20 cellular contexts compared by ENCODE assay signal in genomic region chr13:35389535-35389934, GRCh38.
"Had no signal": no experiment of that assay in that cellular context is flagged by ENCODE, and none has a peak within 500 bp of the region (broad histone marks: within the 10 kb centered on the region; RNA-seq: fewer than 3 reads in every experiment).

No MANE protein-coding gene starts in this region.

- H3K36me3 ChIP-seq: adrenal gland, esophagus squamous epithelium, left lung, lower lobe of right lung, neural progenitor cell, spleen, transverse colon had no signal

- DNase-seq: activated CD4-positive, alpha-beta T cell treated with anti-CD3 and anti-CD28 coated beads for 4 hours; activated CD4-positive, alpha-beta T cell treated with anti-CD3 and anti-CD28 coated beads, Interleukin-2, amount 50 U/mL, for 4 hours; activated effector memory CD4-positive, alpha-beta T cell treated with Interleukin-2 at 50 U/mL for 16 hours; activated naive CD4-positive, alpha-beta T cell treated with Interleukin-2 at 50 U/mL for 16 hours; activated T-cell treated with anti-CD3 and anti-CD28 coated beads for 4 hours; adrenal gland; aorta; body of pancreas; effector CD4-positive, alpha-beta T cell; esophagus squamous epithelium; left lung; lower lobe of right lung; natural killer cell; spleen; stimulated activated CD4-positive, alpha-beta T cell treated with anti-CD3 and anti-CD28 coated beads, Interleukin-2, amount 100 ng/mL, for 48 hours; stimulated activated naive CD4-positive, alpha-beta T cell treated with Interleukin-2 at 50 U/mL for 16 hours; testis; transverse colon had no signal

- H3K4me1 ChIP-seq: body of pancreas, esophagus squamous epithelium, left lung, lower lobe of right lung, spleen, testis had no signal

- H3K4me2 ChIP-seq: neural progenitor cell had no signal

- H2AFZ ChIP-seq: neural progenitor cell had no signal

- H3K27me3 ChIP-seq: adrenal gland, body of pancreas, esophagus squamous epithelium, left lung, neural progenitor cell, spleen, testis, transverse colon had no signal

- ATAC-seq: body of pancreas, left lung, lower lobe of right lung had no signal

- H3K9me3 ChIP-seq: body of pancreas, esophagus squamous epithelium, lower lobe of right lung, testis, transverse colon had no signal

- H3K27ac ChIP-seq: adrenal gland, body of pancreas, epithelial cell of prostate, esophagus squamous epithelium, left lung, lower lobe of right lung, testis, transverse colon had no signal

- H3K9ac ChIP-seq: neural progenitor cell had no signal

- H3K4me3 ChIP-seq: adrenal gland, body of pancreas, esophagus squamous epithelium, left lung, lower lobe of right lung, neural progenitor cell, testis, transverse colon had no signal
